ENCODE assay signal across 23 cellular contexts in the genomic region with DNA sequence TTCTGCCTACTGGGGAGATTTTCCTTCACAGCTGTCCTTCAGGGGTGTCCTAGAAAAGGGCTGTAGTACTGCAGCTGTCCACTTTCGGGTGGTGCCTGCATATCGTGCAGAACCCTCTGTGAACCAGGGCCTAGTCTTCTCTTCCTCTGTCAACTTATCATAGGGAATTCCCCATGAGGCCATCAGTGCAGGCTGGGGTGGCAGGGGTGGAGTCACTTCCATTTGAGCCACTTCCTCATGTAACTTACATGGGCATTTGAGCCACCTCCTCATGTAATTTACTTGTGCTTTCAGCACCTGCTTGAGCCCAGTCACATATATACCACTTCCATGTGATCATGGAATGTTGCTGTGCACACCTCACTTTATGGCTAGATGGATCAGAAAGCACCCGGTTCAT.
DNase-seq lines count a peak whose midpoint lies in the region; ATAC-seq lines count a peak whose summit lies in the region.
"Had no signal": no experiment of that assay in that cellular context is flagged by ENCODE, and none has a peak within 500 bp of the region (broad histone marks: within the 10 kb centered on the region; RNA-seq: fewer than 3 reads in every experiment).

No MANE protein-coding gene starts in this region.

- H3K4me1 Mint-ChIP-seq in stimulated activated memory B cell treated with anti-CD40 and anti-IgM and Interleukin-4, amounts not matched to agents 10 μg/mL and 1 μg/mL and 100 μg/mL, for 72 hours: no peaks in the 10 kb centered on the region
- H3K4me1 Mint-ChIP-seq: activated naive CD4-positive, alpha-beta T cell treated with anti-CD3 and anti-CD28 coated beads, Interleukin-2, amount 50 U/mL, for 24 hours; WTC11 had no signal

- peaks cover 8% of the 10 kb centered on the region for H3K9me3 Mint-ChIP-seq in stimulated activated memory B cell treated with anti-CD40 and anti-IgM and Interleukin-4, amounts not matched to agents 10 μg/mL and 1 μg/mL and 100 μg/mL, for 72 hours
- H3K9me3 Mint-ChIP-seq: activated naive CD4-positive, alpha-beta T cell treated with anti-CD3 and anti-CD28 coated beads, Interleukin-2, amount 50 U/mL, for 24 hours had no signal

- H3K4me3 Mint-ChIP-seq in stimulated activated memory B cell treated with anti-CD40 and anti-IgM and Interleukin-4, amounts not matched to agents 10 μg/mL and 1 μg/mL and 100 μg/mL, for 72 hours: no peak overlapping the region
- H3K4me3 Mint-ChIP-seq: activated naive CD4-positive, alpha-beta T cell treated with anti-CD3 and anti-CD28 coated beads, Interleukin-2, amount 50 U/mL, for 24 hours; IgD-negative memory B cell; WTC11 had no signal

- H3K27me3 Mint-ChIP-seq in stimulated activated memory B cell treated with anti-CD40 and anti-IgM and Interleukin-4, amounts not matched to agents 10 μg/mL and 1 μg/mL and 100 μg/mL, for 72 hours: no peaks in the 10 kb centered on the region
- H3K27me3 Mint-ChIP-seq: IgD-negative memory B cell had no signal

- DNase-seq in NOMO-1 treated with DMSO at 0.1 percent for 48 hours (lab: John Stamatoyannopoulos, UW; ENCODE audit: unreplicated experiment) (peak; percentile 22), islet precursor cell (no peak), DMS114 treated with DMSO at 0.1 percent for 48 hours (lab: John Stamatoyannopoulos, UW; ENCODE audit: unreplicated experiment) (no peak)
- DNase-seq: activated CD8-positive, alpha-beta memory T cell treated with anti-CD3 and anti-CD28 coated beads, Interleukin-2, amount 50 U/mL, for 4 hours; colonic mucosa; DMS153; effector memory CD4-positive, alpha-beta T cell; erythroblast; GDM1; heart right ventricle; left cardiac atrium; mesendoderm; NCI-H1436 treated with DMSO at 0.1 percent for 48 hours; NK-92 treated with Interleukin-12 subunit alpha and Interleukin-12 subunit beta, amount 100 ng/mL, for 24 hours; psoas muscle; trophoblast cell had no signal

- ATAC-seq in GM18867 (IDR thresholded peaks at IDR 0.05; ENCODE audit: unreplicated experiment): peak; percentile 73
- ATAC-seq in HG02759 (IDR thresholded peaks at IDR 0.05; ENCODE audit: unreplicated experiment): peak; percentile 63
- ATAC-seq in stimulated activated memory B cell treated with anti-CD40 and anti-IgM and Interleukin-4, amounts not matched to agents 10 μg/mL and 1 μg/mL and 100 μg/mL, for 72 hours: peak; percentile 16
- ATAC-seq in HG03139 (IDR thresholded peaks at IDR 0.05; ENCODE audit: unreplicated experiment): no peak
- ATAC-seq: heart right ventricle, left cardiac atrium, psoas muscle, WTC11 had no signal

- no peaks in the 10 kb centered on the region for H3K36me3 Mint-ChIP-seq in stimulated activated memory B cell treated with anti-CD40 and anti-IgM and Interleukin-4, amounts not matched to agents 10 μg/mL and 1 μg/mL and 100 μg/mL, for 72 hours
- H3K36me3 Mint-ChIP-seq: activated naive CD4-positive, alpha-beta T cell treated with anti-CD3 and anti-CD28 coated beads, Interleukin-2, amount 50 U/mL, for 24 hours; IgD-negative memory B cell had no signal

- no peak overlapping the region for H3K27ac Mint-ChIP-seq in stimulated activated memory B cell treated with anti-CD40 and anti-IgM and Interleukin-4, amounts not matched to agents 10 μg/mL and 1 μg/mL and 100 μg/mL, for 72 hours
- H3K27ac Mint-ChIP-seq: activated naive CD4-positive, alpha-beta T cell treated with anti-CD3 and anti-CD28 coated beads, Interleukin-2, amount 50 U/mL, for 24 hours; IgD-negative memory B cell; WTC11 had no signal
